ENCODE assay signal across 9 cellular contexts in the genomic region with DNA sequence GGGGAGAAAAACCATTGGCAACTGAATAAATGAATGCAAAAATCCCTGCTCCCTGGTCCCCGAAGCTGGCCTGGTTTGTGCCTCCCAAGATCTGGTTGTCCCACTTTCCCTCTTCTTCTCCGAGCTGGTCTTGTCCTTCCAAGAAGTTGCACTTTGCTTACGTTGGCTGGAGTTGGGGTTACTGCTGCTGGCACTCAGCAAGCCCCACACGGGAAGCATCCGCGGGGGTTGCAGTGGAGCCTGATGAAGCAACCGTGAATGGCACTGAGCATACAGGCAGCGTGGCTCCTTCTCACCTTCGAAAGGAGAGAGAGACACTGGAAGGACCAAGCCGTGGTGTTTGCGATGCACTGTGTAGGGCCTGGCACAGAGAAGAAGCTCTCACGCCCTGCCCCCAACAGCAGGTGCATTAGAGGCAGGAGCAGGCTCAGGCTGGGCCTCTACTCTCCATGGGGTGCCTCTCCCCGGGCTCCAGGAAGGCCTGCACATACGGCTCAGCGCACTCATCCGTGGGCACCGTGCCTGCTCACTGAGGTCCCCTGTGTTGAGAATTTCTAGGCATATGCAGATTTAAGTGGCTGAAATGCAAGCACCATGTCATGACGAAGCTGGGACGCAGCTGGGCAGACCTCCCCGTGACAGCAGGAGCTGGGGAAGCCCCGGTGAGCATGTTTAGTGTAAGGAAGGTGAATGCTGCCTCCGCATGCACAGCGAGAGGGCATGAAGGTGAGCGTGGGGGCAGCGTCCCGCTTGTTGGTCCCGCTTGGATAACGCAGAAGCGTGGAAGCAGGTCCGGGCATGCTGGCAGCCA. TPM values are rescaled to one million over a fixed set of nuclear protein-coding genes. Genes with fewer than 3 reads are reported as not detected.
DNase-seq lines count a peak whose midpoint lies in the region; ATAC-seq and TF ChIP-seq lines count a peak whose summit lies in the region.
"Had no signal": no experiment of that assay in that cellular context is flagged by ENCODE, and none has a peak within 500 bp of the region (broad histone marks: within the 10 kb centered on the region; RNA-seq: fewer than 3 reads in every experiment).

No MANE protein-coding gene starts in this region.

- no peak overlapping the region for H3K4me2 ChIP-seq in OCI-LY7 (ENCODE audit: low read length)

- TF ChIP-seq CTCF in OCI-LY7 (conservative IDR thresholded peaks at IDR 0.05; ENCODE audit: low read length): no peak

- no peak overlapping the region for H3K27ac ChIP-seq in OCI-LY7 (ENCODE audit: low read depth, low read length, poor library complexity, severe bottlenecking)
- H3K27ac ChIP-seq: tibial artery had no signal

- BruUV-seq in OCI-LY7 (replicated peaks; lab: Mats Ljungman, UMichigan): no TSS peak

- ATAC-seq in GM19043 (IDR thresholded peaks at IDR 0.05; ENCODE audit: low read depth, unreplicated experiment) (peak; percentile 75), HG03460 (IDR thresholded peaks at IDR 0.05; ENCODE audit: unreplicated experiment) (peak; percentile 65), GM18909 (IDR thresholded peaks at IDR 0.05; ENCODE audit: poor library complexity, unreplicated experiment) (no peak)
- peak; percentile 25 for ATAC-seq in stimulated activated effector memory CD8-positive, alpha-beta T cell treated with anti-CD3 and anti-CD28 coated beads, Interleukin-12 subunit alpha, Interleukin-12 subunit beta, amount 100 ng/mL, for 72 hours

- no peaks in the 10 kb centered on the region for H3K9me3 Mint-ChIP-seq in stimulated activated effector memory CD8-positive, alpha-beta T cell treated with anti-CD3 and anti-CD28 coated beads, Interleukin-12 subunit alpha, Interleukin-12 subunit beta, amount 100 ng/mL, for 72 hours

- H3K36me3 Mint-ChIP-seq in stimulated activated effector memory CD8-positive, alpha-beta T cell treated with anti-CD3 and anti-CD28 coated beads, Interleukin-12 subunit alpha, Interleukin-12 subunit beta, amount 100 ng/mL, for 72 hours: no peaks in the 10 kb centered on the region

- H4K20me1 ChIP-seq in OCI-LY7 (ENCODE audit: insufficient read depth, low read length): no peaks in the 10 kb centered on the region

- H3K36me3 ChIP-seq in OCI-LY7 (ENCODE audit: insufficient read depth, low read length): no peaks in the 10 kb centered on the region
- H3K36me3 ChIP-seq: tibial artery had no signal

- peaks cover 10% of the 10 kb centered on the region for H3K4me1 Mint-ChIP-seq in stimulated activated effector memory CD8-positive, alpha-beta T cell treated with anti-CD3 and anti-CD28 coated beads, Interleukin-12 subunit alpha, Interleukin-12 subunit beta, amount 100 ng/mL, for 72 hours

- DNase-seq in RPMI8226 (peak; percentile 48), OCI-LY7 (ENCODE audit: low spot score) (no peak), globus pallidus (ENCODE audit: low spot score) (no peak)
- no peak for DNase-seq in stimulated activated effector memory CD8-positive, alpha-beta T cell treated with anti-CD3 and anti-CD28 coated beads, Interleukin-12 subunit alpha, Interleukin-12 subunit beta, amount 100 ng/mL, for 72 hours (ENCODE audit: low spot score in 2 of 2)
- DNase-seq: tibial artery had no signal

- H3K4me1 ChIP-seq in OCI-LY7 (ENCODE audit: insufficient read depth, low read length, poor library complexity, severe bottlenecking): peaks cover 5% of the 10 kb centered on the region

- H3K79me2 ChIP-seq in OCI-LY7 (ENCODE audit: insufficient read depth, low read depth, low read length): no peaks in the 10 kb centered on the region

- no peaks in the 10 kb centered on the region for H3K9me3 ChIP-seq in OCI-LY7 (ENCODE audit: low read length)
- H3K9me3 ChIP-seq: tibial artery had no signal

- no peak overlapping the region for H3K4me3 Mint-ChIP-seq in stimulated activated effector memory CD8-positive, alpha-beta T cell treated with anti-CD3 and anti-CD28 coated beads, Interleukin-12 subunit alpha, Interleukin-12 subunit beta, amount 100 ng/mL, for 72 hours

- POLR2A ChIA-PET in OCI-LY7 (lab: Charles Lee): interaction anchor here (0.9 kb wide), 1 partner anchor 17 kb away, joined by 3 read pairs; no protein-coding TSS in a partner anchor

- intact Hi-C loops in OCI-LY7 (cut with micrococcal nuclease; ENCODE audit: unreplicated experiment): no loop called here

- CTCF ChIA-PET in OCI-LY7 (lab: Charles Lee; ENCODE audit: unreplicated experiment): no interaction called here

- H3K27ac Mint-ChIP-seq in stimulated activated effector memory CD8-positive, alpha-beta T cell treated with anti-CD3 and anti-CD28 coated beads, Interleukin-12 subunit alpha, Interleukin-12 subunit beta, amount 100 ng/mL, for 72 hours: no peak overlapping the region

- H2AFZ ChIP-seq in OCI-LY7 (ENCODE audit: low read length): no peak overlapping the region

- no peak overlapping the region for H3K4me3 ChIP-seq in OCI-LY7 (ENCODE audit: low read depth, low read length, poor library complexity, severe bottlenecking)
- H3K4me3 ChIP-seq: tibial artery had no signal

- no peaks in the 10 kb centered on the region for H3K9me2 ChIP-seq in OCI-LY7 (ENCODE audit: insufficient read depth, low read length)

RNA-seq across cellular contexts. Expression of gene CA5A, which starts 12.1 kb away (rescaled TPM):
- not detected in 2 replicates for total RNA-seq in OCI-LY7 (2014; rRNA removed; shearing (Covaris generic))
- total RNA-seq in OCI-LY7 (2022): not detected in 2 replicates
- total RNA-seq: skeletal muscle tissue had no signal

RNA-seq across cellular contexts. Expression of gene BANP, which starts 27.0 kb away (rescaled TPM):
- 37.1 and 39.6 TPM in 2 replicates for total RNA-seq in OCI-LY7 (2014; rRNA removed; shearing (Covaris generic))
- total RNA-seq in OCI-LY7 (2022): 55.8 and 58.0 TPM in 2 replicates

RNA-seq across cellular contexts. Expression of gene SLC7A5, which starts 54.9 kb away (rescaled TPM):
- 99.3 and 140 TPM in 2 replicates for total RNA-seq in OCI-LY7 (2014; rRNA removed; shearing (Covaris generic))
- 258 and 283 TPM in 2 replicates for total RNA-seq in OCI-LY7 (2022)
